9 cellular contexts compared by ENCODE assay signal in the genomic region with DNA sequence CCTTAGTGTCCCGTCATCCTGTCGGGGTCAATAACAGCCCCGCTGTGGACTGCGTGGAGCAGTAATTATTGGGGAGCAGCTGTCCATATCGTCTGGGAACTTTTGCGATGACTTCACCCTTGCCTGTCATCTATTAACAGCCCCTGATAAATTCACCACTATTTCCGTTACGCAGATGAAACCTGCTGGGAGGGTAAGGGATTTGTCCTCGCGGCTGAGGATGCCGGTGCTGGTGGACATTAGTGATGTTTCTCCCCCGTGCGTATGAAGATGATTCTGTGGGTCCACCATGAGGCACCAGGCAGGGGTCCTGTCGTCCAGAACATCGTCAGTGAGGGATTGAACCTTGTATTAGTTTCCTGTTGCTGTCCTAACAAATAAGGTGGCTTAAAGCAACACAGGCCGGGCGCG. TPM values are rescaled to one million over a fixed set of nuclear protein-coding genes. Genes with fewer than 3 reads are reported as not detected.
DNase-seq lines count a peak whose midpoint lies in the region; ATAC-seq and TF ChIP-seq lines count a peak whose summit lies in the region.
"Had no signal": no experiment of that assay in that cellular context is flagged by ENCODE, and none has a peak within 500 bp of the region (broad histone marks: within the 10 kb centered on the region; RNA-seq: fewer than 3 reads in every experiment).

No MANE protein-coding gene starts in this region.

- H3K4me3 ChIP-seq in tibial artery, result peak overlapping the region; percentile 86 to 87

- H3K27me3 Mint-ChIP-seq in activated CD8-positive, alpha-beta memory T cell treated with anti-CD3 and anti-CD28 coated beads, Interleukin-2, amount 10 ng/mL, durations not matched to agents 7 days and 5 days, result no peaks in the 10 kb centered on the region
- peaks cover 2% of the 10 kb centered on the region for H3K27me3 Mint-ChIP-seq in activated T-helper 2 cell treated with anti-CD3 and anti-CD28 coated beads, Interferon-gamma antibody, Interleukin-2, Interleukin-4, amounts not matched to agents 10 μg/mL and 5 μg/mL and 100 μg/mL, durations not matched to agents 14 hours and 24 hours and 36 hours (ENCODE audit: low read depth)

- H3K27ac ChIP-seq in tibial artery, result peak overlapping the region; percentile 93 to 96

- no peak for DNase-seq in activated CD8-positive, alpha-beta memory T cell treated with anti-CD3 and anti-CD28 coated beads, Interleukin-2, amount 10 ng/mL, durations not matched to agents 7 days and 5 days
- DNase-seq in activated CD8-positive, alpha-beta memory T cell treated with anti-CD3 and anti-CD28 coated beads, Interleukin-2, amount 50 U/mL, for 48 hours, result no peak
- no peak for DNase-seq in activated T-helper 2 cell treated with anti-CD3 and anti-CD28 coated beads, Interferon-gamma antibody, Interleukin-2, Interleukin-4, amounts not matched to agents 10 μg/mL and 5 μg/mL and 100 μg/mL, durations not matched to agents 14 hours and 24 hours and 36 hours (ENCODE audit: low spot score)
- DNase-seq in left kidney (ENCODE audit: low read depth, low spot score), result peak; percentile 28
- DNase-seq in tibial artery, result peak in 1 of 2 donors; percentile 60
- DNase-seq in SW480 (ENCODE audit: low spot score), result no peak
- no peak for DNase-seq in NCI-H187 treated with DMSO at 0.1 percent for 48 hours (lab: John Stamatoyannopoulos, UW)
- DNase-seq in iPS-NIHi11 (ENCODE audit: low spot score), result no peak

- intact Hi-C loops in activated T-helper 2 cell treated with anti-CD3 and anti-CD28 coated beads, Interferon-gamma antibody, Interleukin-2, Interleukin-4, amounts not matched to agents 10 μg/mL and 5 μg/mL and 100 μg/mL, durations not matched to agents 14 hours and 24 hours and 36 hours (cut with micrococcal nuclease), result loop anchor here (5.0 kb wide), 1 partner anchor 202 kb away; a partner anchor contains a TSS
- intact Hi-C loops in tibial artery (cut with DNase I; ENCODE audit: low total_unique reads), result no loop called here

- H3K36me3 Mint-ChIP-seq in activated CD8-positive, alpha-beta memory T cell treated with anti-CD3 and anti-CD28 coated beads, Interleukin-2, amount 10 ng/mL, durations not matched to agents 7 days and 5 days, result peaks cover 1% of the 10 kb centered on the region
- peaks cover 3% of the 10 kb centered on the region for H3K36me3 Mint-ChIP-seq in activated T-helper 2 cell treated with anti-CD3 and anti-CD28 coated beads, Interferon-gamma antibody, Interleukin-2, Interleukin-4, amounts not matched to agents 10 μg/mL and 5 μg/mL and 100 μg/mL, durations not matched to agents 14 hours and 24 hours and 36 hours (ENCODE audit: low read depth)

- no peak for TF ChIP-seq CTCF in tibial artery (IDR thresholded peaks at IDR 0.05)

- H3K36me3 ChIP-seq in tibial artery, result no peaks in the 10 kb centered on the region

- CTCF ChIA-PET in activated CD8-positive, alpha-beta memory T cell treated with anti-CD3 and anti-CD28 coated beads, Interleukin-2, amount 10 ng/mL, durations not matched to agents 7 days and 5 days (lab: Charles Lee), result interaction anchor here (1.0 to 3.1 kb wide), 8 partner anchors 12 to 45 kb away, joined by 3 to 31 read pairs (median 12); a partner anchor contains a TSS

- H3K9me3 Mint-ChIP-seq in activated CD8-positive, alpha-beta memory T cell treated with anti-CD3 and anti-CD28 coated beads, Interleukin-2, amount 10 ng/mL, durations not matched to agents 7 days and 5 days (ENCODE audit: low read depth), result peaks cover 4% of the 10 kb centered on the region
- H3K9me3 Mint-ChIP-seq in activated T-helper 2 cell treated with anti-CD3 and anti-CD28 coated beads, Interferon-gamma antibody, Interleukin-2, Interleukin-4, amounts not matched to agents 10 μg/mL and 5 μg/mL and 100 μg/mL, durations not matched to agents 14 hours and 24 hours and 36 hours, result peaks cover 4% of the 10 kb centered on the region

- H3K27ac Mint-ChIP-seq in activated CD8-positive, alpha-beta memory T cell treated with anti-CD3 and anti-CD28 coated beads, Interleukin-2, amount 10 ng/mL, durations not matched to agents 7 days and 5 days, result peak overlapping the region; percentile 48
- H3K27ac Mint-ChIP-seq in activated T-helper 2 cell treated with anti-CD3 and anti-CD28 coated beads, Interferon-gamma antibody, Interleukin-2, Interleukin-4, amounts not matched to agents 10 μg/mL and 5 μg/mL and 100 μg/mL, durations not matched to agents 14 hours and 24 hours and 36 hours, result peak overlapping the region; percentile 81

- ATAC-seq in activated CD8-positive, alpha-beta memory T cell treated with anti-CD3 and anti-CD28 coated beads, Interleukin-2, amount 10 ng/mL, durations not matched to agents 7 days and 5 days, result no peak

- H3K4me1 Mint-ChIP-seq in activated CD8-positive, alpha-beta memory T cell treated with anti-CD3 and anti-CD28 coated beads, Interleukin-2, amount 10 ng/mL, durations not matched to agents 7 days and 5 days, result peaks cover 17% of the 10 kb centered on the region
- H3K4me1 Mint-ChIP-seq in activated T-helper 2 cell treated with anti-CD3 and anti-CD28 coated beads, Interferon-gamma antibody, Interleukin-2, Interleukin-4, amounts not matched to agents 10 μg/mL and 5 μg/mL and 100 μg/mL, durations not matched to agents 14 hours and 24 hours and 36 hours (ENCODE audit: low read depth), result peaks cover 15% of the 10 kb centered on the region

- peaks cover 0 to 17% (median 9%) of the 10 kb centered on the region in 4 donors for H3K4me1 ChIP-seq in tibial artery

- no peaks in the 10 kb centered on the region for H3K9me3 ChIP-seq in tibial artery

- peak overlapping the region; percentile 87 for H3K4me3 Mint-ChIP-seq in activated CD8-positive, alpha-beta memory T cell treated with anti-CD3 and anti-CD28 coated beads, Interleukin-2, amount 10 ng/mL, durations not matched to agents 7 days and 5 days
- peak overlapping the region; percentile 85 for H3K4me3 Mint-ChIP-seq in activated T-helper 2 cell treated with anti-CD3 and anti-CD28 coated beads, Interferon-gamma antibody, Interleukin-2, Interleukin-4, amounts not matched to agents 10 μg/mL and 5 μg/mL and 100 μg/mL, durations not matched to agents 14 hours and 24 hours and 36 hours (ENCODE audit: low read depth)

- no peaks in the 10 kb centered on the region for H3K27me3 ChIP-seq in tibial artery

RNA-seq across cellular contexts. Expression of a gene that starts 1.0 kb away (rescaled TPM):
- total RNA-seq in activated CD8-positive, alpha-beta memory T cell treated with anti-CD3 and anti-CD28 coated beads, Interleukin-2, amount 10 ng/mL, durations not matched to agents 7 days and 5 days, result 10 to 100 TPM; 19.6 to 19.7 TPM
- total RNA-seq in activated T-helper 2 cell treated with anti-CD3 and anti-CD28 coated beads, Interferon-gamma antibody, Interleukin-2, Interleukin-4, amounts not matched to agents 10 μg/mL and 5 μg/mL and 100 μg/mL, durations not matched to agents 14 hours and 24 hours and 36 hours, result 21.0 and 23.6 TPM in 2 replicates

RNA-seq across cellular contexts. Expression of a gene that starts 26.1 kb away (rescaled TPM):
- total RNA-seq in activated CD8-positive, alpha-beta memory T cell treated with anti-CD3 and anti-CD28 coated beads, Interleukin-2, amount 10 ng/mL, durations not matched to agents 7 days and 5 days, result not detected
- total RNA-seq in activated T-helper 2 cell treated with anti-CD3 and anti-CD28 coated beads, Interferon-gamma antibody, Interleukin-2, Interleukin-4, amounts not matched to agents 10 μg/mL and 5 μg/mL and 100 μg/mL, durations not matched to agents 14 hours and 24 hours and 36 hours, result not detected in 2 replicates
- total RNA-seq: glomerular endothelial cell had no signal

RNA-seq across cellular contexts. Expression of a gene that starts 27.7 kb away (rescaled TPM):
- total RNA-seq in activated CD8-positive, alpha-beta memory T cell treated with anti-CD3 and anti-CD28 coated beads, Interleukin-2, amount 10 ng/mL, durations not matched to agents 7 days and 5 days, result 10 to 100 TPM; 52.7 to 58.1 TPM
- 65.4 and 67.4 TPM in 2 replicates for total RNA-seq in activated T-helper 2 cell treated with anti-CD3 and anti-CD28 coated beads, Interferon-gamma antibody, Interleukin-2, Interleukin-4, amounts not matched to agents 10 μg/mL and 5 μg/mL and 100 μg/mL, durations not matched to agents 14 hours and 24 hours and 36 hours

RNA-seq across cellular contexts. Expression of a gene that starts 53.9 kb away (rescaled TPM):
- total RNA-seq in activated CD8-positive, alpha-beta memory T cell treated with anti-CD3 and anti-CD28 coated beads, Interleukin-2, amount 10 ng/mL, durations not matched to agents 7 days and 5 days, result 1 to 10 TPM; 3.6 to 7.0 TPM
- total RNA-seq in activated T-helper 2 cell treated with anti-CD3 and anti-CD28 coated beads, Interferon-gamma antibody, Interleukin-2, Interleukin-4, amounts not matched to agents 10 μg/mL and 5 μg/mL and 100 μg/mL, durations not matched to agents 14 hours and 24 hours and 36 hours, result 7.7 and 8.6 TPM in 2 replicates
